In genomic region chr19:55678121-55678671, GRCh38 we compare ENCODE assay signal across 8 cellular contexts. TPM values are rescaled to one million over a fixed set of nuclear protein-coding genes. Genes with fewer than 3 reads are reported as not detected.
DNase-seq lines count a peak whose midpoint lies in the region; ATAC-seq and TF ChIP-seq lines count a peak whose summit lies in the region.

No MANE protein-coding gene starts in this region.

- H3K27me3 ChIP-seq in smooth muscle cell (ENCODE audit: low read depth) (no peaks in the 10 kb centered on the region), brain microvascular endothelial cell (replicated peaks) (no peaks in the 10 kb centered on the region)

- ATAC-seq in GM19438 (IDR thresholded peaks at IDR 0.05; ENCODE audit: low read depth, unreplicated experiment) (peak; percentile 56), HG03439 (IDR thresholded peaks at IDR 0.05; ENCODE audit: unreplicated experiment) (peak; percentile 67)

- no peaks in the 10 kb centered on the region for H3K9me3 Mint-ChIP-seq in chondrocyte (ENCODE audit: low read depth)
- no peaks in the 10 kb centered on the region for H3K9me3 Mint-ChIP-seq in activated naive CD4-positive, alpha-beta T cell treated with anti-CD3 and anti-CD28 coated beads for 36 hours

- H3K79me2 ChIP-seq in smooth muscle cell (ENCODE audit: low read depth) = peaks cover 88% of the 10 kb centered on the region

- no peaks in the 10 kb centered on the region for H3K36me3 ChIP-seq in smooth muscle cell (ENCODE audit: low read depth)
- peaks cover 40% of the 10 kb centered on the region for H3K36me3 ChIP-seq in brain microvascular endothelial cell (replicated peaks)

- in situ Hi-C loops in brain microvascular endothelial cell (cut with HindIII; ENCODE audit: low pct_ligation_motif_present, low sequenced_read_pairs) = no loop called here

- CTCF ChIA-PET in activated naive CD4-positive, alpha-beta T cell treated with anti-CD3 and anti-CD28 coated beads for 36 hours (lab: Charles Lee) = no interaction called here

- H3K27ac Mint-ChIP-seq in chondrocyte (ENCODE audit: unreplicated experiment) = no peak overlapping the region
- H3K27ac Mint-ChIP-seq in activated naive CD4-positive, alpha-beta T cell treated with anti-CD3 and anti-CD28 coated beads for 36 hours = no peak overlapping the region

- H3K36me3 Mint-ChIP-seq in chondrocyte (ENCODE audit: low read depth) = peaks cover 14% of the 10 kb centered on the region
- peaks cover 17% of the 10 kb centered on the region for H3K36me3 Mint-ChIP-seq in activated naive CD4-positive, alpha-beta T cell treated with anti-CD3 and anti-CD28 coated beads for 36 hours (ENCODE audit: low read depth)

- H3K4me2 ChIP-seq in smooth muscle cell = peak overlapping the region; percentile 98

- no peak overlapping the region for H3K9ac ChIP-seq in smooth muscle cell (ENCODE audit: low read depth)

- H3K27ac ChIP-seq in smooth muscle cell (ENCODE audit: low read depth) (no peak overlapping the region), brain microvascular endothelial cell (no peak overlapping the region)

- H3K4me3 ChIP-seq in smooth muscle cell (no peak overlapping the region), brain microvascular endothelial cell (ENCODE audit: low read depth, low read length) (no peak overlapping the region)

- H3K27me3 Mint-ChIP-seq in chondrocyte (ENCODE audit: low read depth) = no peaks in the 10 kb centered on the region
- no peaks in the 10 kb centered on the region for H3K27me3 Mint-ChIP-seq in activated naive CD4-positive, alpha-beta T cell treated with anti-CD3 and anti-CD28 coated beads for 36 hours (ENCODE audit: low read depth)

- H3K4me1 ChIP-seq in smooth muscle cell (ENCODE audit: low read depth) = peaks cover 5% of the 10 kb centered on the region

- H2AFZ ChIP-seq in smooth muscle cell (ENCODE audit: low read depth) = no peak overlapping the region

- DNase-seq in GDM1 (lab: John Stamatoyannopoulos, UW) (peak; percentile 47), chondrocyte (ENCODE audit: low spot score) (peak; percentile 85), smooth muscle cell (lab: John Stamatoyannopoulos, UW; ENCODE audit: unreplicated experiment) (no peak), brain microvascular endothelial cell (no peak), SW480 (ENCODE audit: low spot score) (no peak)
- no peak for DNase-seq in activated naive CD4-positive, alpha-beta T cell treated with anti-CD3 and anti-CD28 coated beads for 36 hours

- TF ChIP-seq CTCF in chondrocyte (IDR thresholded peaks at IDR 0.05) = no peak
- no peak for TF ChIP-seq CTCF in smooth muscle cell (IDR thresholded peaks at IDR 0.05; ENCODE audit: borderline replicate concordance, insufficient read depth, poor library complexity, severe bottlenecking)
- TF ChIP-seq CTCF in brain microvascular endothelial cell (IDR thresholded peaks at IDR 0.05; ENCODE audit: low read depth, low read length, missing control alignments) = no peak

- H3K4me1 Mint-ChIP-seq in chondrocyte (ENCODE audit: low read depth) = peaks cover 37% of the 10 kb centered on the region
- peaks cover 59% of the 10 kb centered on the region for H3K4me1 Mint-ChIP-seq in activated naive CD4-positive, alpha-beta T cell treated with anti-CD3 and anti-CD28 coated beads for 36 hours (ENCODE audit: low read depth)

- peaks cover 77% of the 10 kb centered on the region for H4K20me1 ChIP-seq in smooth muscle cell (ENCODE audit: low read depth)

- no peak overlapping the region for H3K4me3 Mint-ChIP-seq in chondrocyte (ENCODE audit: unreplicated experiment)
- no peak overlapping the region for H3K4me3 Mint-ChIP-seq in activated naive CD4-positive, alpha-beta T cell treated with anti-CD3 and anti-CD28 coated beads for 36 hours

- peaks cover 7% of the 10 kb centered on the region for H3F3A ChIP-seq in smooth muscle cell (ENCODE audit: low read depth)

- no peaks in the 10 kb centered on the region for H3K9me3 ChIP-seq in smooth muscle cell (replicated peaks; ENCODE audit: low read depth)

- 98% methylated on average over 21 of the region's 21 CpGs for WGBS in smooth muscle cell (ENCODE audit: low lambda C conversion rate)

- intact Hi-C loops in activated naive CD4-positive, alpha-beta T cell treated with anti-CD3 and anti-CD28 coated beads for 36 hours (cut with micrococcal nuclease) = no loop called here

RNA-seq across cellular contexts. Expression of gene EPN1, which starts 3.2 kb away (rescaled TPM):
- 105 to 127 TPM (median 124 TPM) in 3 replicates for total RNA-seq in chondrocyte
- 25.3 and 34.5 TPM in 2 replicates for total RNA-seq in smooth muscle cell
- 119 and 121 TPM in 2 replicates for polyA plus RNA-seq in smooth muscle cell
- 10 to 100 TPM; 23.4 TPM for total RNA-seq in activated naive CD4-positive, alpha-beta T cell treated with anti-CD3 and anti-CD28 coated beads for 36 hours

RNA-seq across cellular contexts. Expression of gene U2AF2, which starts 23.4 kb away (rescaled TPM):
- total RNA-seq in chondrocyte (119 to 137 TPM (median 129 TPM) in 3 replicates), smooth muscle cell (70.7 and 75.0 TPM in 2 replicates)
- 8.4 and 14.4 TPM in 2 replicates for polyA plus RNA-seq in smooth muscle cell
- 100 to 1,000 TPM; 285 to 293 TPM for total RNA-seq in activated naive CD4-positive, alpha-beta T cell treated with anti-CD3 and anti-CD28 coated beads for 36 hours

RNA-seq across cellular contexts. Expression of gene CCDC106, which starts 30.2 kb away (rescaled TPM):
- total RNA-seq in chondrocyte (20.9 to 26.5 TPM (median 23.5 TPM) in 3 replicates), smooth muscle cell (6.9 and 7.7 TPM in 2 replicates)
- 18.3 and 24.8 TPM in 2 replicates for polyA plus RNA-seq in smooth muscle cell
- 1 to 10 TPM; 4.2 to 4.4 TPM for total RNA-seq in activated naive CD4-positive, alpha-beta T cell treated with anti-CD3 and anti-CD28 coated beads for 36 hours

RNA-seq across cellular contexts. Expression of gene ZNF581, which starts 34.7 kb away (rescaled TPM):
- total RNA-seq in chondrocyte = 20.8 to 24.7 TPM (median 24.2 TPM) in 3 replicates
- 6.8 and 10.0 TPM in 2 replicates for total RNA-seq in smooth muscle cell
- 21.4 and 22.0 TPM in 2 replicates for polyA plus RNA-seq in smooth muscle cell
- total RNA-seq in activated naive CD4-positive, alpha-beta T cell treated with anti-CD3 and anti-CD28 coated beads for 36 hours = 10 to 100 TPM; 18.0 to 20.7 TPM

RNA-seq across cellular contexts. Expression of gene ZNF580, which starts 37.4 kb away (rescaled TPM):
- total RNA-seq in chondrocyte (42.3 to 59.8 TPM (median 45.0 TPM) in 3 replicates), smooth muscle cell (6.2 and 11.9 TPM in 2 replicates)
- 68.8 and 76.8 TPM in 2 replicates for polyA plus RNA-seq in smooth muscle cell
- 10 to 100 TPM; 18.1 to 18.7 TPM for total RNA-seq in activated naive CD4-positive, alpha-beta T cell treated with anti-CD3 and anti-CD28 coated beads for 36 hours

Comparison
In these comparisons a context has a peak if more than half of its experiments do, and no peak if none do; other contexts are left out.
1. DNase-seq: peak in GDM1 (single experiment) and chondrocyte (single experiment); none in smooth muscle cell (single experiment), brain microvascular endothelial cell (single experiment), SW480 (single experiment) and activated naive CD4-positive, alpha-beta T cell treated with anti-CD3 and anti-CD28 coated beads for 36 hours (single experiment).